Comparison of ENCODE assay signal across 26 cellular contexts in genomic region chr10:62880162-62880561, GRCh38.
"Had no signal": no experiment of that assay in that cellular context is flagged by ENCODE, and none has a peak within 500 bp of the region (broad histone marks: within the 10 kb centered on the region; RNA-seq: fewer than 3 reads in every experiment).

No MANE protein-coding gene starts in this region.

- FAIRE-seq: astrocyte had no signal

- H3K9me3 ChIP-seq: esophagus muscularis mucosa, gastroesophageal sphincter, heart right ventricle had no signal

- H3K27ac ChIP-seq: coronary artery, esophagus muscularis mucosa, gastroesophageal sphincter, heart right ventricle, hepatocyte had no signal

- DNase-seq: activated CD4-positive, alpha-beta memory T cell treated with anti-CD3 and anti-CD28 coated beads for 36 hours; activated CD4-positive, alpha-beta T cell treated with anti-CD3 and anti-CD28 coated beads for 36 hours; activated CD4-positive, alpha-beta T cell treated with anti-CD3 and anti-CD28 coated beads, Interleukin-2, amount 10 ng/mL, durations not matched to agents 24 days and 14 days; activated CD4-positive, CD25-positive, alpha-beta regulatory T cell; activated CD4-positive, CD25-positive, alpha-beta regulatory T cell treated with anti-CD3 and anti-CD28 coated beads, Interleukin-2, amount 50 U/mL, for 72 hours; activated CD8-positive, alpha-beta memory T cell treated with anti-CD3 and anti-CD28 coated beads, Interleukin-2, amount 10 ng/mL, durations not matched to agents 7 days and 5 days; activated CD8-positive, alpha-beta memory T cell treated with anti-CD3 and anti-CD28 coated beads, Interleukin-2, amount 50 U/mL, for 4 hours; activated CD8-positive, alpha-beta T cell treated with anti-CD3 and anti-CD28 coated beads, Interleukin-2, amount 10 ng/mL, durations not matched to agents 7 days and 5 days; activated gamma-delta T cell; activated naive CD4-positive, alpha-beta T cell; activated naive CD4-positive, alpha-beta T cell treated with anti-CD3 and anti-CD28 coated beads, Interleukin-2, amount 10 ng/mL, durations not matched to agents 7 days and 5 days; activated T-cell treated with anti-CD3 and anti-CD28 coated beads, Interleukin-2, amount 50 U/mL, for 1 hour; activated T-cell treated with anti-CD3 and anti-CD28 coated beads, Interleukin-2, amount 50 U/mL, for 48 hours; amniotic stem cell; anterior cingulate cortex; dermis blood vessel endothelial cell; effector CD4-positive, alpha-beta T cell; effector memory CD8-positive, alpha-beta T cell; foreskin melanocyte; heart right ventricle; T-helper 2 cell had no signal

- ATAC-seq: activated CD4-positive, alpha-beta T cell treated with anti-CD3 and anti-CD28 coated beads for 36 hours; activated CD8-positive, alpha-beta memory T cell treated with anti-CD3 and anti-CD28 coated beads, Interleukin-2, amount 10 ng/mL, durations not matched to agents 7 days and 5 days; activated CD8-positive, alpha-beta T cell treated with anti-CD3 and anti-CD28 coated beads, Interleukin-2, amount 10 ng/mL, durations not matched to agents 7 days and 5 days; effector memory CD8-positive, alpha-beta T cell; gastroesophageal sphincter; heart right ventricle had no signal

- H3K4me1 ChIP-seq: esophagus muscularis mucosa, gastroesophageal sphincter, heart right ventricle had no signal

- H3K4me3 ChIP-seq: coronary artery, esophagus muscularis mucosa, gastroesophageal sphincter, heart right ventricle, hepatocyte had no signal

- H3K36me3 ChIP-seq: esophagus muscularis mucosa, gastroesophageal sphincter, heart right ventricle had no signal

- H3K4me2 ChIP-seq: hepatocyte had no signal

- H3K79me2 ChIP-seq: hepatocyte had no signal

- H2AFZ ChIP-seq: hepatocyte had no signal
